ENCODE assay signal across 10 cellular contexts in the genomic region with DNA sequence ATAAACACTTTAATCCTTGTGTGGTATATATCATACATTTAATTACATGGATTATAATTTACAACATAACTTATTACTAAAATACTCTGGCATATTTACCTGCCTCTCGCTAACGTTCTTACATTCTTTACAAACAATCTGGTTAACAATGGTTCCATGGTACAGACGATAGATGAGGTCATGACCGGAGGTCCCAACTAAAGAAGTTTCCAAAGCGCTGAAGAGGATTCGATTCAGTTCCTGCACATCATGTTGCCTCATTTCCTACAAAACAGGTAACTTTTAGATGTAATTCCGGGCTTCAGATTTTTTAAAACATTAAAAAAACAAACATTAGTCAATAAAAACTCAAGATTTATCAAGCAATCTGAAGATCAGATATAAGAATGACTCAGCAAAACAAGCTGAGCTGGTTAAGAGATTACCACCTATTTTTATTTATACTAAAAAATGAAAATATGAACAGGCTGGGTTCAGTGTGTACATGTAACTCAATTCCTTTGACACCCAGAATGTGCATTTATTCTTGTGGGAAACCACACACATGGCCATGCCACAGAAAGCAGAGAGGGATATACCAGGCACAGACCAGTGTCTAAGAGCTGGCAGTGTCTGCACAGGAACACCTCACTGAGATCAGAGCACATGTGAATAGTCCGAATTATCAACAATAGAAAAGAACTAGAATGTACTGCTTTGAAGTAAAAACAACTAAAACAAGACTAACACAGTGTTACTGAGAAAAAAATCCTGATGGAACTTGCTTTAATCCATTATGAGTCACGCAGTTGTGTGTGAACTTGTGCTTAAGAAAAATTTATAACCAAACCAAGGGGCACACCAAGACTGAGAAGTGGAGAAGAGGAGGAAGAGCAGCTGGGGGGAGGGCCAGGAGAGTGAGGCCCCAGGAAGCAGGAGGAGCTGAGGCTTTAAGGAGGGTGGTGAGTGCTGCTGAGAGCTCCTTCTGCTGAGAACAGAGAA. TPM values are rescaled to one million over a fixed set of nuclear protein-coding genes. Genes with fewer than 3 reads are reported as not detected.
DNase-seq lines count a peak whose midpoint lies in the region; ATAC-seq and TF ChIP-seq lines count a peak whose summit lies in the region.
"Had no signal": no experiment of that assay in that cellular context is flagged by ENCODE, and none has a peak within 500 bp of the region (broad histone marks: within the 10 kb centered on the region; RNA-seq: fewer than 3 reads in every experiment).

No MANE protein-coding gene starts in this region.

- no peak overlapping the region for H4K8ac ChIP-seq in mesendoderm (ENCODE audit: low read depth, low read length)

- H3K27me3 ChIP-seq in HCT116 (ENCODE audit: insufficient read depth, low read length) (no peaks in the 10 kb centered on the region), hepatocyte (no peaks in the 10 kb centered on the region), mesendoderm (ENCODE audit: insufficient read depth, low read length, poor library complexity) (no peaks in the 10 kb centered on the region)
- H3K27me3 ChIP-seq: upper lobe of left lung had no signal

- no peak for TF ChIP-seq POLR2A in HCT116 (IDR thresholded peaks at IDR 0.05; ENCODE audit: borderline replicate concordance, extremely low read depth, insufficient read depth, insufficient read length)

- H3K79me1 ChIP-seq in mesendoderm (ENCODE audit: low read length) = no peaks in the 10 kb centered on the region

- H3K4me3 ChIP-seq in HCT116 (replicated peaks in 1 of 2; ENCODE audit: low read depth in 1 of 2, low read length in 2 of 2) (peak overlapping the region in 1 of 2 experiments; percentile 12; a peak in 1 of 4 replicates), hepatocyte (no peak overlapping the region), mesendoderm (ENCODE audit: low read length) (no peak overlapping the region)
- H3K4me3 ChIP-seq: upper lobe of left lung had no signal

- H3K36me3 ChIP-seq in HCT116 (ENCODE audit: control insufficient read depth in 1 of 2, insufficient read depth in 2 of 2, low read length in 2 of 2) = peaks cover 4 to 13% of the 10 kb centered on the region in 2 experiments; a peak in 2 of 4 replicates
- no peaks in the 10 kb centered on the region for H3K36me3 ChIP-seq in hepatocyte (replicated peaks; ENCODE audit: insufficient read depth, low read depth)
- H3K36me3 ChIP-seq in mesendoderm (ENCODE audit: control insufficient read depth, insufficient read depth, low read length) = no peaks in the 10 kb centered on the region

- no TSS peak for BruUV-seq in HCT116 (replicated peaks; lab: Mats Ljungman, UMichigan)

- H3K27ac ChIP-seq in HCT116 (ENCODE audit: low read depth, low read length) (peak overlapping the region; percentile 69), hepatocyte (peak overlapping the region; percentile 10), mesendoderm (ENCODE audit: low read depth, low read length) (no peak overlapping the region)

- H3K9me2 ChIP-seq in HCT116 (ENCODE audit: insufficient read depth) = no peaks in the 10 kb centered on the region
- no peaks in the 10 kb centered on the region for H3K9me2 ChIP-seq in hepatocyte (replicated peaks; ENCODE audit: insufficient read depth)

- peaks cover 18 to 23% of the 10 kb centered on the region in 2 experiments for H3K4me1 ChIP-seq in HCT116 (ENCODE audit: control insufficient read depth in 1 of 2, insufficient read depth in 2 of 2, low read length in 2 of 2)
- H3K4me1 ChIP-seq in hepatocyte (ENCODE audit: insufficient read depth) = peaks cover 9% of the 10 kb centered on the region
- no peaks in the 10 kb centered on the region for H3K4me1 ChIP-seq in mesendoderm (ENCODE audit: control insufficient read depth, low read depth, low read length)

- intact Hi-C loops in HCT116 (cut with micrococcal nuclease) = no loop called here

- H4K20me1 ChIP-seq in HCT116 (ENCODE audit: insufficient read depth) (no peaks in the 10 kb centered on the region), hepatocyte (ENCODE audit: insufficient read depth, poor library complexity, severe bottlenecking) (no peaks in the 10 kb centered on the region)

- no peak overlapping the region for H2BK120ac ChIP-seq in mesendoderm (ENCODE audit: low read depth, low read length)

- H3K4me1 Mint-ChIP-seq in T-helper 17 cell (peaks cover 8% of the 10 kb centered on the region), progenitor cell of endocrine pancreas (ENCODE audit: low read depth) (no peaks in the 10 kb centered on the region)

- no peak for TF ChIP-seq RAD21 in HCT116 (IDR thresholded peaks at IDR 0.05; ENCODE audit: low read depth)

- no peak overlapping the region for H3K23ac ChIP-seq in mesendoderm (ENCODE audit: low read length)

- no peak overlapping the region for H3K4me3 Mint-ChIP-seq in T-helper 17 cell
- H3K4me3 Mint-ChIP-seq in progenitor cell of endocrine pancreas (ENCODE audit: low read depth) = no peak overlapping the region

- no peak overlapping the region for H4K5ac ChIP-seq in mesendoderm (ENCODE audit: low read length)

- TF ChIP-seq CTCF in HCT116 (IDR thresholded peaks at IDR 0.05 in 2 of 3, conservative IDR thresholded peaks at IDR 0.05 in 1 of 3; ENCODE audit: borderline replicate concordance in 1 of 3, insufficient read depth in 1 of 3, low read depth in 2 of 3, low read length in 2 of 3) = no peak
- TF ChIP-seq CTCF in hepatocyte (IDR thresholded peaks at IDR 0.05; ENCODE audit: poor library complexity) = no peak
- no peak for TF ChIP-seq CTCF in progenitor cell of endocrine pancreas (IDR thresholded peaks at IDR 0.05; ENCODE audit: unreplicated experiment)

- no peaks in the 10 kb centered on the region for H3K27me3 Mint-ChIP-seq in T-helper 17 cell
- no peaks in the 10 kb centered on the region for H3K27me3 Mint-ChIP-seq in progenitor cell of endocrine pancreas

- no peak overlapping the region for H3K56ac ChIP-seq in mesendoderm (ENCODE audit: low read length)

- H3K18ac ChIP-seq in mesendoderm (ENCODE audit: low read length) = no peak overlapping the region

- no peak overlapping the region for H3K4ac ChIP-seq in mesendoderm (ENCODE audit: low read depth, low read length)

- POLR2A ChIA-PET in HCT116 (lab: Charles Lee) = interaction anchor here (1.2 kb wide), 1 partner anchor 9 kb away, joined by 10 read pairs; a partner anchor contains a TSS

- peak overlapping the region; percentile 69 for H3K4me2 ChIP-seq in HCT116 (ENCODE audit: low read length)
- H3K4me2 ChIP-seq in hepatocyte = no peak overlapping the region
- H3K4me2 ChIP-seq in mesendoderm (ENCODE audit: low read length) = no peak overlapping the region

- H3K9ac ChIP-seq in HCT116 (ENCODE audit: low read length) = peak overlapping the region; percentile 44
- H3K9ac ChIP-seq in mesendoderm (ENCODE audit: low read length) = no peak overlapping the region

- peak; percentile 83 for DNase-seq in A172 (ENCODE audit: low spot score)
- no peak for DNase-seq in HCT116 (ENCODE audit: low read depth, low spot score)
- DNase-seq in T-helper 17 cell = no peak
- peak; percentile 9 for DNase-seq in hepatocyte (ENCODE audit: low spot score)
- DNase-seq in mesendoderm = no peak
- no peak for DNase-seq in progenitor cell of endocrine pancreas (ENCODE audit: low spot score, unreplicated experiment)
- DNase-seq in NCI-H446 (lab: John Stamatoyannopoulos, UW) = no peak
- DNase-seq: midbrain had no signal

- RAD21 ChIA-PET in HCT116 (lab: Charles Lee; ENCODE audit: low non-redundant PET in 1 of 2, low total read pairs in 2 of 2, uncharacterized antibody in 2 of 2, unreplicated experiment in 2 of 2) = no interaction called here

- H3K27ac Mint-ChIP-seq in T-helper 17 cell = peak overlapping the region; percentile 67
- H3K27ac Mint-ChIP-seq in progenitor cell of endocrine pancreas = no peak overlapping the region

- H2AFZ ChIP-seq in HCT116 (ENCODE audit: low read depth, low read length, poor library complexity, severe bottlenecking) (no peak overlapping the region), hepatocyte (no peak overlapping the region)

- H3K9me3 Mint-ChIP-seq in progenitor cell of endocrine pancreas (ENCODE audit: low read depth) = no peaks in the 10 kb centered on the region

- 86% methylated on average over 9 of the region's 9 CpGs for WGBS in hepatocyte (ENCODE audit: low lambda C conversion rate, missing lambda C conversion rate)
- 100% methylated on average over 2 of the region's 9 CpGs for WGBS in mesendoderm (ENCODE audit: extremely low coverage, insufficient coverage, low lambda C conversion rate)

- H3K79me2 ChIP-seq in HCT116 (ENCODE audit: insufficient read depth, low read length) (no peaks in the 10 kb centered on the region; the same call in 1 of the 2 replicates), hepatocyte (no peaks in the 10 kb centered on the region), mesendoderm (ENCODE audit: control insufficient read depth, insufficient read depth, low read length) (no peaks in the 10 kb centered on the region)

- no peak overlapping the region for H2BK5ac ChIP-seq in mesendoderm (ENCODE audit: low read length)

- H2AK5ac ChIP-seq in mesendoderm (ENCODE audit: low read length) = no peak overlapping the region

- H3K36me3 Mint-ChIP-seq in T-helper 17 cell (ENCODE audit: low read depth) (peaks cover 9% of the 10 kb centered on the region), progenitor cell of endocrine pancreas (ENCODE audit: insufficient read depth) (peaks cover 17% of the 10 kb centered on the region)

- H2BK15ac ChIP-seq in mesendoderm (replicated peaks; ENCODE audit: low read depth) = no peak overlapping the region

- CTCF ChIA-PET in HCT116 (lab: Charles Lee) = no interaction called here

- H3K9me3 ChIP-seq in HCT116 (ENCODE audit: control insufficient read depth in 1 of 2, insufficient read depth in 1 of 2, low read depth in 1 of 2, low read length in 2 of 2) (no peaks in the 10 kb centered on the region), T-helper 17 cell (ENCODE audit: control insufficient read depth, low read length, poor library complexity, severe bottlenecking) (no peaks in the 10 kb centered on the region), hepatocyte (ENCODE audit: low read depth) (no peaks in the 10 kb centered on the region)
- H3K9me3 ChIP-seq: upper lobe of left lung had no signal

- ATAC-seq in HCT116 = peak; percentile 94
- ATAC-seq in T-helper 17 cell = no peak
- ATAC-seq in HG03097 (IDR thresholded peaks at IDR 0.05; ENCODE audit: low FRiP score, unreplicated experiment) = no peak

TF ChIP-seq in HCT116, 20 proteins besides CTCF, POLR2A, EP300 and RAD21:
- TF ChIP-seq ZNF274 (IDR thresholded peaks at IDR 0.05; ENCODE audit: low read depth, low read length) = no peak
- TF ChIP-seq, protein P1, sequence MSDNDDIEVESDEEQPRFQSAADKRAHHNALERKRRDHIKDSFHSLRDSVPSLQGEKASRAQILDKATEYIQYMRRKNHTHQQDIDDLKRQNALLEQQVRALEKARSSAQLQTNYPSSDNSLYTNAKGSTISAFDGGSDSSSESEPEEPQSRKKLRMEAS (IDR thresholded peaks at IDR 0.05) = peak; percentile 36; the same call in 1 of the 2 replicates
- TF ChIP-seq EZH2 (IDR thresholded peaks at IDR 0.05) = no peak

RNA-seq across cellular contexts. Expression of a gene that starts 9.5 kb away (rescaled TPM):
- total RNA-seq in A172 (2014; rRNA removed; shearing (Covaris generic)) = 62.0 and 70.1 TPM in 2 replicates
- 34.9 TPM for total RNA-seq in HCT116 (2021; ENCODE audit: unreplicated experiment)
- polyA plus RNA-seq in HCT116 (2012) = 19.1 and 21.2 TPM in 2 replicates
- total RNA-seq in T-helper 17 cell = 10 to 100 TPM; 10.7 to 14.0 TPM
- total RNA-seq in hepatocyte = 25.9 and 28.2 TPM in 2 replicates
- 16.7 and 20.4 TPM in 2 replicates for polyA plus RNA-seq in hepatocyte
- polyA plus RNA-seq in mesendoderm (2013, experiment 1 of 2) = 8.1 TPM
- polyA plus RNA-seq in mesendoderm (2013, experiment 2 of 2) = 12.6 TPM
- 36.9 and 38.3 TPM in 2 replicates for total RNA-seq in progenitor cell of endocrine pancreas

Comparison
In these comparisons a context has a peak if more than half of its experiments do, and no peak if none do; other contexts are left out.
1. DNase-seq: peak in A172 (single experiment) and hepatocyte (single experiment); none in HCT116 (single experiment), T-helper 17 cell (0 of 3), mesendoderm (single experiment), progenitor cell of endocrine pancreas (single experiment) and NCI-H446 (0 of 2).